In the genomic region with DNA sequence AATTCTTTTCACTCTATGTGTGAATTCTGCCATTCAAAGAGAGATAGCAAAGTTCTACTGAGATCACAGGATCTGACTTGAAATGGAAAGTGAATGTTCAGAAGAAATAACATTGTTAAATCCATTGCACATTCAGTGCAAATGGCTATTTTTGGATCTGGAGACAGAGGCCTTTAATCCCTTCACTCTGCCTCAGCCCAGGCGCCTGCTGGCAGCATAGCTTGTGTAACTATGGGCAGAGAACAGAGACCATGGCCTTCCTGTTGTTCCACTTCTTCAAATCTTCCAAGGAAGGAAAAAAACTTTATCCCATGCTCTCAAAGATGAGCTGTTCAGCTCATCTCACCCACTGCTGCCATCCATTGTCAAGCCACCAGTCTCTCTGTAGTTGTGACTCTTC, we compare ENCODE assay signal across 19 cellular contexts.
DNase-seq lines count a peak whose midpoint lies in the region; ATAC-seq and TF ChIP-seq lines count a peak whose summit lies in the region.
"Had no signal": no experiment of that assay in that cellular context is flagged by ENCODE, and none has a peak within 500 bp of the region (broad histone marks: within the 10 kb centered on the region; RNA-seq: fewer than 3 reads in every experiment).

No MANE protein-coding gene starts in this region.

- H3K4me3 ChIP-seq in esophagus squamous epithelium (no peak overlapping the region), mesenchymal stem cell (ENCODE audit: insufficient read depth in 1 of 2, low read depth in 1 of 2, low read length in 2 of 2) (no peak overlapping the region), neuronal stem cell (ENCODE audit: low read length in 2 of 2) (no peak overlapping the region)
- H3K4me3 ChIP-seq: BLaER1, SK-N-MC had no signal

- H3K27ac ChIP-seq in esophagus squamous epithelium: peak overlapping the region in 3 of 4 donors; percentile 49 to 62 (median 57)
- no peak overlapping the region for H3K27ac ChIP-seq in mesenchymal stem cell (ENCODE audit: low read length, poor library complexity, severe bottlenecking)
- no peak overlapping the region for H3K27ac ChIP-seq in neuronal stem cell (replicated peaks; ENCODE audit: low read length)
- H3K27ac ChIP-seq: BLaER1, SK-N-MC had no signal

- ATAC-seq in HG02981 (IDR thresholded peaks at IDR 0.05; ENCODE audit: unreplicated experiment) (no peak), GM18519 (IDR thresholded peaks at IDR 0.05; ENCODE audit: low FRiP score, unreplicated experiment) (no peak)

- intact Hi-C loops in esophagus squamous epithelium (cut with DNase I): no loop called here

- H2AK5ac ChIP-seq in mesenchymal stem cell (ENCODE audit: low read length, severe bottlenecking): no peak overlapping the region
- no peak overlapping the region for H2AK5ac ChIP-seq in neuronal stem cell (ENCODE audit: low read depth, low read length)

- H3K4me1 ChIP-seq in esophagus squamous epithelium: peaks cover 0 to 5% (median 3%) of the 10 kb centered on the region in 3 donors
- no peaks in the 10 kb centered on the region for H3K4me1 ChIP-seq in mesenchymal stem cell (ENCODE audit: control insufficient read depth, insufficient read depth, low read depth, low read length)
- H3K4me1 ChIP-seq in neuronal stem cell (ENCODE audit: control insufficient read depth in 2 of 2, insufficient read depth in 1 of 2, low read depth in 1 of 2, low read length in 2 of 2): no peaks in the 10 kb centered on the region
- H3K4me1 ChIP-seq: BLaER1 had no signal

- H3K9ac ChIP-seq in mesenchymal stem cell (ENCODE audit: low read length) (no peak overlapping the region), neuronal stem cell (ENCODE audit: low read depth, low read length, poor library complexity) (no peak overlapping the region)
- H3K9ac ChIP-seq: BLaER1 had no signal

- no peak overlapping the region for H3K23ac ChIP-seq in mesenchymal stem cell (ENCODE audit: low read length in 2 of 2)
- H3K23ac ChIP-seq in neuronal stem cell (ENCODE audit: low read depth, low read length, poor library complexity): no peak overlapping the region

- no peak overlapping the region for H2AFZ ChIP-seq in mesenchymal stem cell (ENCODE audit: low read depth, low read length)
- no peak overlapping the region for H2AFZ ChIP-seq in neuronal stem cell (ENCODE audit: low read length)

- H4K91ac ChIP-seq in mesenchymal stem cell (ENCODE audit: low read length) (no peak overlapping the region), neuronal stem cell (ENCODE audit: low read depth, low read length, poor library complexity) (no peak overlapping the region)

- H3K4ac ChIP-seq in mesenchymal stem cell (ENCODE audit: low read depth in 1 of 2, low read length in 2 of 2) (no peak overlapping the region), neuronal stem cell (ENCODE audit: low read length) (no peak overlapping the region)

- H3K27me3 ChIP-seq in esophagus squamous epithelium: no peaks in the 10 kb centered on the region
- H3K27me3 ChIP-seq in mesenchymal stem cell (ENCODE audit: control insufficient read depth in 1 of 2, insufficient read depth in 1 of 2, low read length in 2 of 2): no peaks in the 10 kb centered on the region
- H3K27me3 ChIP-seq in neuronal stem cell (ENCODE audit: control insufficient read depth in 3 of 3, insufficient read depth in 3 of 3, low read depth in 1 of 3, low read length in 3 of 3): no peaks in the 10 kb centered on the region
- H3K27me3 ChIP-seq: BLaER1 had no signal

- H3K4me2 ChIP-seq in mesenchymal stem cell (ENCODE audit: low read length, poor library complexity, severe bottlenecking): no peak overlapping the region
- H3K4me2 ChIP-seq in neuronal stem cell (ENCODE audit: insufficient read depth, low read length, poor library complexity, severe bottlenecking): no peak overlapping the region
- H3K4me2 ChIP-seq: BLaER1 had no signal

- no peak for TF ChIP-seq CTCF in esophagus squamous epithelium (IDR thresholded peaks at IDR 0.05)

- H3K14ac ChIP-seq in mesenchymal stem cell (ENCODE audit: low read length in 2 of 2): no peak overlapping the region
- no peak overlapping the region for H3K14ac ChIP-seq in neuronal stem cell (ENCODE audit: low read length)

- H3K79me1 ChIP-seq in mesenchymal stem cell (replicated peaks; ENCODE audit: low read length, poor library complexity, severe bottlenecking) (no peaks in the 10 kb centered on the region), neuronal stem cell (ENCODE audit: low read depth, low read length) (no peaks in the 10 kb centered on the region)

- H2BK120ac ChIP-seq in mesenchymal stem cell (ENCODE audit: low read depth, low read length) (no peak overlapping the region), neuronal stem cell (ENCODE audit: low read depth, low read length) (no peak overlapping the region)

- H4K8ac ChIP-seq in mesenchymal stem cell (ENCODE audit: low read length) (no peak overlapping the region), neuronal stem cell (ENCODE audit: low read depth, low read length) (no peak overlapping the region)

- 50 to 80% methylated on average over 1 of the region's 1 CpG for WGBS in esophagus squamous epithelium, 2 donors
- WGBS in mesenchymal stem cell: 94% methylated on average over 1 of the region's 1 CpG
- WGBS in neuronal stem cell (ENCODE audit: extremely low coverage in 2 of 2, insufficient read length in 2 of 2, insufficient replicate concordance in 1 of 2), 2 donors: no CpG with 5 or more reads among the region's 1 CpG

- DNase-seq in NCI-H82 (lab: John Stamatoyannopoulos, UW): peak; percentile 41
- no peak for DNase-seq in NCI-H82 treated with DMSO at 0.1 percent for 48 hours (lab: John Stamatoyannopoulos, UW; ENCODE audit: unreplicated experiment)
- DNase-seq in esophagus squamous epithelium (lab: John Stamatoyannopoulos, UW): no peak
- DNase-seq in mesenchymal stem cell: peak; percentile 6
- DNase-seq in neuronal stem cell (ENCODE audit: low spot score): no peak
- DNase-seq in T1000 (lab: John Stamatoyannopoulos, UW): no peak
- DNase-seq: 8988T; CD8-positive, alpha-beta memory T cell; DMS153; EL; H7; IMR-90; NCI-H1436; NCI-H2081; NK-92 treated with Interleukin-12 subunit alpha and Interleukin-12 subunit beta, amount 100 ng/mL, for 24 hours had no signal

- no peaks in the 10 kb centered on the region for H3K36me3 ChIP-seq in esophagus squamous epithelium
- no peaks in the 10 kb centered on the region for H3K36me3 ChIP-seq in mesenchymal stem cell (ENCODE audit: control insufficient read depth in 1 of 2, insufficient read depth in 2 of 2, low read depth in 1 of 2, low read length in 2 of 2)
- no peaks in the 10 kb centered on the region for H3K36me3 ChIP-seq in neuronal stem cell (replicated peaks in 1 of 2; ENCODE audit: control insufficient read depth in 2 of 2, insufficient read depth in 2 of 2, low read length in 2 of 2)
- H3K36me3 ChIP-seq: BLaER1 had no signal

- H3K18ac ChIP-seq in mesenchymal stem cell (ENCODE audit: low read depth in 1 of 2, low read length in 2 of 2): no peak overlapping the region
- no peak overlapping the region for H3K18ac ChIP-seq in neuronal stem cell (ENCODE audit: low read length)

- H2BK5ac ChIP-seq in mesenchymal stem cell (ENCODE audit: low read depth, low read length, poor library complexity, severe bottlenecking): no peak overlapping the region
- H2BK5ac ChIP-seq in neuronal stem cell (ENCODE audit: low read length): no peak overlapping the region

- no peak for TF ChIP-seq POLR2A in esophagus squamous epithelium (IDR thresholded peaks at IDR 0.05)

- H2BK15ac ChIP-seq in mesenchymal stem cell (ENCODE audit: low read depth, poor library complexity, severe bottlenecking): no peak overlapping the region
- H2BK15ac ChIP-seq in neuronal stem cell (ENCODE audit: low read length): no peak overlapping the region

- H2BK12ac ChIP-seq in mesenchymal stem cell (ENCODE audit: low read length in 2 of 2): no peak overlapping the region
- no peak overlapping the region for H2BK12ac ChIP-seq in neuronal stem cell (ENCODE audit: low read length)

- H3K9me3 ChIP-seq in esophagus squamous epithelium (no peaks in the 10 kb centered on the region), mesenchymal stem cell (ENCODE audit: control insufficient read depth, low read length) (no peaks in the 10 kb centered on the region), neuronal stem cell (replicated peaks in 1 of 2; ENCODE audit: control insufficient read depth in 2 of 2, insufficient read depth in 1 of 2, low read depth in 1 of 2, low read length in 2 of 2) (no peaks in the 10 kb centered on the region)

Comparison
In these comparisons a context has a peak if more than half of its experiments do, and no peak if none do; other contexts are left out.
1. DNase-seq: peak in NCI-H82 (single experiment) and mesenchymal stem cell (single experiment); none in NCI-H82 treated with DMSO at 0.1 percent for 48 hours (single experiment), esophagus squamous epithelium (single experiment), neuronal stem cell (single experiment) and T1000 (single experiment).
2. H3K27ac ChIP-seq: peak in esophagus squamous epithelium (3 of 4); none in mesenchymal stem cell (single experiment) and neuronal stem cell (single experiment).